9 cellular contexts compared by ENCODE assay signal in genomic region chr5:155616779-155617392, GRCh38.
DNase-seq lines count a peak whose midpoint lies in the region; ATAC-seq, FAIRE-seq and TF ChIP-seq lines count a peak whose summit lies in the region.
"Had no signal": no experiment of that assay in that cellular context is flagged by ENCODE, and none has a peak within 500 bp of the region (broad histone marks: within the 10 kb centered on the region; RNA-seq: fewer than 3 reads in every experiment).

No MANE protein-coding gene starts in this region.

- H4K8ac ChIP-seq in H1 (ENCODE audit: extremely low read depth, insufficient read depth, low read length): no peak overlapping the region

- H2BK12ac ChIP-seq in H1 (ENCODE audit: low read depth, low read length): no peak overlapping the region

- no peak overlapping the region for H3K14ac ChIP-seq in H1 (ENCODE audit: insufficient read length)

- no peak overlapping the region for H3K9ac ChIP-seq in H1 (replicated peaks in 1 of 4; ENCODE audit: extremely low read depth in 1 of 4, low read depth in 3 of 4, low read length in 3 of 4)

- TF ChIP-seq EP300 in H1 (IDR thresholded peaks at IDR 0.05; ENCODE audit: borderline replicate concordance in 1 of 2, low read depth in 2 of 2, low read length in 2 of 2): no peak

- H3K27me3 Mint-ChIP-seq in activated CD4-positive, alpha-beta T cell treated with anti-CD3 and anti-CD28 coated beads for 36 hours: peaks cover 16% of the 10 kb centered on the region
- H3K27me3 Mint-ChIP-seq in natural killer cell treated with Interleukin-12 subunit alpha and Interleukin-12 subunit beta and Interleukin-15 and Interleukin-18, amount 100 ng/mL, for 72 hours: peaks cover 19 to 44% of the 10 kb centered on the region in 2 donors

- CTCF ChIA-PET in activated CD4-positive, alpha-beta T cell treated with anti-CD3 and anti-CD28 coated beads for 36 hours (lab: Charles Lee): interaction anchor here (0.6 kb wide), 1 partner anchor 1515 kb away, joined by 3 read pairs; no protein-coding TSS in a partner anchor
- CTCF ChIA-PET in H1 (lab: Charles Lee; ENCODE audit: partially characterized antibody): interaction anchor here (0.7 to 2.8 kb wide), 19 partner anchors 12 to 1325 kb away, joined by 3 to 10 read pairs (median 3); no protein-coding TSS in a partner anchor

- POLR2A ChIA-PET in activated CD4-positive, alpha-beta T cell treated with anti-CD3 and anti-CD28 coated beads for 36 hours (lab: Charles Lee): no interaction called here
- POLR2A ChIA-PET in H1 (lab: Charles Lee; ENCODE audit: partially characterized antibody): no interaction called here

- no peaks in the 10 kb centered on the region for H3K36me3 ChIP-seq in H1 (ENCODE audit: control insufficient read depth in 2 of 4, insufficient read depth in 4 of 4, low read length in 3 of 4)

- H2BK15ac ChIP-seq in H1 (ENCODE audit: low read length): no peak overlapping the region

- no peak overlapping the region for H3K4me2 ChIP-seq in H1 (ENCODE audit: insufficient read depth in 1 of 2, low read depth in 2 of 2, low read length in 2 of 2)

- no peak overlapping the region for H4K5ac ChIP-seq in H1 (ENCODE audit: insufficient read length, low read depth, low read length)

- no peaks in the 10 kb centered on the region for H3K9me3 ChIP-seq in H1 (ENCODE audit: insufficient read depth in 2 of 2, low read depth in 1 of 2, low read length in 1 of 2)

- FAIRE-seq in H1 (lab: Jason Lieb, UNC): peak; percentile 97

- no peaks in the 10 kb centered on the region for H3K4me1 Mint-ChIP-seq in activated CD4-positive, alpha-beta T cell treated with anti-CD3 and anti-CD28 coated beads for 36 hours
- no peaks in the 10 kb centered on the region for H3K4me1 Mint-ChIP-seq in natural killer cell treated with Interleukin-12 subunit alpha and Interleukin-12 subunit beta and Interleukin-15 and Interleukin-18, amount 100 ng/mL, for 72 hours (ENCODE audit: low read depth in 2 of 2)
- H3K4me1 Mint-ChIP-seq: activated B cell treated with CpG ODN at 0.5 μM for 24 hours had no signal

- no peak overlapping the region for H2BK20ac ChIP-seq in H1 (ENCODE audit: low read length)

- H3K27ac Mint-ChIP-seq in activated CD4-positive, alpha-beta T cell treated with anti-CD3 and anti-CD28 coated beads for 36 hours: no peak overlapping the region
- no peak overlapping the region for H3K27ac Mint-ChIP-seq in natural killer cell treated with Interleukin-12 subunit alpha and Interleukin-12 subunit beta and Interleukin-15 and Interleukin-18, amount 100 ng/mL, for 72 hours
- H3K27ac Mint-ChIP-seq: activated B cell treated with CpG ODN at 0.5 μM for 24 hours had no signal

- 78% methylated on average over 4 of the region's 4 CpGs; no CpG with 5 or more reads in 1 of the 2 experiments for WGBS in H1 (ENCODE audit: extremely low coverage in 1 of 2, insufficient coverage in 1 of 2, insufficient read length in 1 of 2, insufficient replicate concordance in 2 of 2, low coverage in 1 of 2, low lambda C conversion rate in 2 of 2, missing lambda C conversion rate in 1 of 2), 2 experiments

- no peaks in the 10 kb centered on the region for H3K9me3 Mint-ChIP-seq in activated CD4-positive, alpha-beta T cell treated with anti-CD3 and anti-CD28 coated beads for 36 hours (ENCODE audit: low read depth)
- no peaks in the 10 kb centered on the region for H3K9me3 Mint-ChIP-seq in natural killer cell treated with Interleukin-12 subunit alpha and Interleukin-12 subunit beta and Interleukin-15 and Interleukin-18, amount 100 ng/mL, for 72 hours
- H3K9me3 Mint-ChIP-seq: activated B cell treated with CpG ODN at 0.5 μM for 24 hours had no signal

- no peaks in the 10 kb centered on the region for H3K79me2 ChIP-seq in H1 (ENCODE audit: control insufficient read depth in 1 of 2, insufficient read depth in 2 of 2, low read length in 2 of 2)

- no peaks in the 10 kb centered on the region for H4K20me1 ChIP-seq in H1 (replicated peaks in 1 of 2; ENCODE audit: control insufficient read depth in 1 of 2, insufficient read depth in 2 of 2, low read length in 2 of 2)

- H3K23ac ChIP-seq in H1 (ENCODE audit: insufficient read length): no peak overlapping the region

- no peak overlapping the region for H3K4me3 Mint-ChIP-seq in activated CD4-positive, alpha-beta T cell treated with anti-CD3 and anti-CD28 coated beads for 36 hours
- H3K4me3 Mint-ChIP-seq in natural killer cell treated with Interleukin-12 subunit alpha and Interleukin-12 subunit beta and Interleukin-15 and Interleukin-18, amount 100 ng/mL, for 72 hours: no peak overlapping the region
- H3K4me3 Mint-ChIP-seq: activated B cell treated with CpG ODN at 0.5 μM for 24 hours had no signal

- H2AFZ ChIP-seq in H1 (ENCODE audit: low read length): no peak overlapping the region

- H3K27me3 ChIP-seq in H1 (replicated peaks in 1 of 4; ENCODE audit: control insufficient read depth in 3 of 4, extremely low read depth in 1 of 4, insufficient read depth in 3 of 4, low read length in 3 of 4): no peaks in the 10 kb centered on the region

- no peaks in the 10 kb centered on the region for H3K23me2 ChIP-seq in H1 (ENCODE audit: low read depth, low read length)

- DNase-seq in COR-L47 (lab: John Stamatoyannopoulos, UW) (peak; percentile 10), HPDE6-E6E7 (ENCODE audit: extremely low spot score) (peak; percentile 3), H1 (ENCODE audit: low read depth in 1 of 2, low spot score in 2 of 2) (peak; percentile 13 to 90), dermis blood vessel endothelial cell (no peak), cerebellar nuclear complex (lab: John Stamatoyannopoulos, UW) (no peak)
- peak; percentile 72 for DNase-seq in activated CD4-positive, alpha-beta T cell treated with anti-CD3 and anti-CD28 coated beads for 36 hours
- DNase-seq in natural killer cell treated with Interleukin-12 subunit alpha and Interleukin-12 subunit beta and Interleukin-15 and Interleukin-18, amount 100 ng/mL, for 72 hours (ENCODE audit: low spot score): peak; percentile 65
- DNase-seq: activated B cell treated with CpG ODN at 0.5 μM for 24 hours had no signal

- no peaks in the 10 kb centered on the region for H3K79me1 ChIP-seq in H1 (ENCODE audit: low read depth, low read length)

- H3K18ac ChIP-seq in H1 (ENCODE audit: extremely low read depth, low read length): no peak overlapping the region

- H3K4me3 ChIP-seq in H1 (ENCODE audit: extremely low read depth in 1 of 4, insufficient read depth in 2 of 4, low read depth in 3 of 4, low read length in 4 of 4): no peak overlapping the region

- no peak overlapping the region for H2BK120ac ChIP-seq in H1 (replicated peaks; ENCODE audit: low read depth, low read length)

- H4K91ac ChIP-seq in H1 (replicated peaks; ENCODE audit: insufficient read length, low read length): no peak overlapping the region

- TF ChIP-seq CTCF in H1 (IDR thresholded peaks at IDR 0.05; ENCODE audit: control extremely low read depth in 1 of 3, insufficient read depth in 1 of 3, low read depth in 1 of 3, low read length in 3 of 3): peak; percentile 82 to 87 (median 85)

- no peaks in the 10 kb centered on the region for H3K36me3 Mint-ChIP-seq in activated CD4-positive, alpha-beta T cell treated with anti-CD3 and anti-CD28 coated beads for 36 hours (ENCODE audit: low read depth)
- no peaks in the 10 kb centered on the region for H3K36me3 Mint-ChIP-seq in natural killer cell treated with Interleukin-12 subunit alpha and Interleukin-12 subunit beta and Interleukin-15 and Interleukin-18, amount 100 ng/mL, for 72 hours

- H3K27ac ChIP-seq in H1 (ENCODE audit: low read depth, low read length): no peak overlapping the region

- TF ChIP-seq RAD21 in H1 (IDR thresholded peaks at IDR 0.05 in 1 of 2, conservative IDR thresholded peaks at IDR 0.05 in 1 of 2; ENCODE audit: low read depth in 2 of 2, low read length in 2 of 2): peak; percentile 97 to 99

- peaks cover 0 to 6% (median 2%) of the 10 kb centered on the region in 4 experiments; a peak in 2 of 7 replicates for H3K4me1 ChIP-seq in H1 (replicated peaks in 1 of 4; ENCODE audit: control insufficient read depth in 3 of 4, insufficient read depth in 4 of 4, low read length in 3 of 4)

- TF ChIP-seq POLR2A in H1 (IDR thresholded peaks at IDR 0.05; ENCODE audit: control extremely low read depth in 1 of 2, low read depth in 2 of 2, low read length in 2 of 2): no peak

- no peak overlapping the region for H2BK5ac ChIP-seq in H1 (ENCODE audit: low read depth, low read length)

- no peak overlapping the region for H2AK5ac ChIP-seq in H1 (ENCODE audit: low read depth, low read length)

- intact Hi-C loops in activated CD4-positive, alpha-beta T cell treated with anti-CD3 and anti-CD28 coated beads for 36 hours (cut with DNase I, micrococcal nuclease): loop anchor here (2.0 to 5.0 kb wide), 4 partner anchors 1200 to 1516 kb away; no protein-coding TSS in a partner anchor

- no peak overlapping the region for H3K56ac ChIP-seq in H1 (replicated peaks; ENCODE audit: insufficient read length, low read depth, low read length)

- peak; percentile 77 for ATAC-seq in GM19395 (IDR thresholded peaks at IDR 0.05; ENCODE audit: unreplicated experiment)
- peak; percentile 39 for ATAC-seq in activated CD4-positive, alpha-beta T cell treated with anti-CD3 and anti-CD28 coated beads for 36 hours
- ATAC-seq in natural killer cell treated with Interleukin-12 subunit alpha and Interleukin-12 subunit beta and Interleukin-15 and Interleukin-18, amount 100 ng/mL, for 72 hours: peak; percentile 54 to 69

- no peak overlapping the region for H3K4ac ChIP-seq in H1 (replicated peaks; ENCODE audit: insufficient read length, low read depth, low read length)

TF ChIP-seq in H1, 55 proteins besides CTCF, POLR2A, EP300 and RAD21:
- no peak for TF ChIP-seq RFX5 (IDR thresholded peaks at IDR 0.05; ENCODE audit: borderline replicate concordance, low read depth, low read length)
- no peak for TF ChIP-seq NRF1 (IDR thresholded peaks at IDR 0.05; ENCODE audit: low read depth, low read length)
- no peak for TF ChIP-seq SP2 (IDR thresholded peaks at IDR 0.05; ENCODE audit: low read length)
- TF ChIP-seq SP1 (IDR thresholded peaks at IDR 0.05; ENCODE audit: low read depth, low read length): no peak
- TF ChIP-seq JUN (IDR thresholded peaks at IDR 0.05; ENCODE audit: low read depth, low read length): no peak
- TF ChIP-seq ZNF274 (IDR thresholded peaks at IDR 0.05; ENCODE audit: borderline replicate concordance, extremely low read depth, low read length): no peak

Comparison
In these comparisons a context has a peak if more than half of its experiments do, and no peak if none do; other contexts are left out.
1. DNase-seq: peak in COR-L47 (single experiment), HPDE6-E6E7 (single experiment), activated CD4-positive, alpha-beta T cell treated with anti-CD3 and anti-CD28 coated beads for 36 hours (single experiment), H1 (2 of 2) and natural killer cell treated with Interleukin-12 subunit alpha and Interleukin-12 subunit beta and Interleukin-15 and Interleukin-18, amount 100 ng/mL, for 72 hours (single experiment); none in dermis blood vessel endothelial cell (single experiment) and cerebellar nuclear complex (0 of 2).
2. Peak in every context shown above with its lines, with median percentiles within 50 percentile points of each other: ATAC-seq.